ENCODE assay signal across 8 cellular contexts in the genomic region with DNA sequence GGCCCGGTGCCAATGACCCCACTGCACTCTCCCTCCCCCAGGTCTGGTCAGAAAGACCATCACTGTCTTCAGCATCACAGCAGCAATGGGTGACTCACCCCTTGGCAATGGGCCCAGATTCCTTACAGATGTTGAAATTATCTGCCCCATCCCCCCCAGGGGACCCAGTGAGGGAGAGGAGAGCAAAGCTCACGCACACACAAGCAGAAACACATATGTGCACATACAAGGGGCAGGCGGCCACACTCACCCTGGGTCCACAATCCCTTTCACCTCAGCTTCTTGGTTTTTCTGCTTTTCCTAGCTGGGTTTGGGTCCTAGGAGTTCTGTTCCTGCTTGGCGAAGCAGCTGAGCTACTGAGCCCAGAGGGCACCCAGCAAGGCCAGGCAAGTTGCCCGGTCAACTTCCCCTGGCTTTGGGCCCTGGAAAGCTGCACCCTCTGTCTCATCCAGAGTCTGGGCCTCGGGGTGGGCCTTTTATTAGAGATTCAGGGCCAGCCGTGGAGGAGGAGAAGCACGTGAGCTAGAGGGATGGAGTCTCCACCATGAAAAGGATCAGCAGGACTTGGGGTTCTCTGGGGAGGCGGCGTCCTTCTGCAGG. TPM values are rescaled to one million over a fixed set of nuclear protein-coding genes. Genes with fewer than 3 reads are reported as not detected.
DNase-seq lines count a peak whose midpoint lies in the region; ATAC-seq and TF ChIP-seq lines count a peak whose summit lies in the region.

No MANE protein-coding gene starts in this region.

- TF ChIP-seq CTCF in foreskin keratinocyte (conservative IDR thresholded peaks at IDR 0.05) (no peak), osteocyte (IDR thresholded peaks at IDR 0.05) (no peak), MM.1S (IDR thresholded peaks at IDR 0.05; ENCODE audit: low read length) (no peak)

- no peaks in the 10 kb centered on the region for H3F3A ChIP-seq in MM.1S (ENCODE audit: insufficient read depth, low read length)

- no peak overlapping the region for H3K9ac ChIP-seq in MM.1S (ENCODE audit: low read length)

- H3K4me3 Mint-ChIP-seq in osteocyte (ENCODE audit: unreplicated experiment), result peak overlapping the region; percentile 50

- peaks cover 10% of the 10 kb centered on the region for H3K36me3 Mint-ChIP-seq in osteocyte (ENCODE audit: unreplicated experiment)

- no peaks in the 10 kb centered on the region for H3K9me3 ChIP-seq in MM.1S (replicated peaks; ENCODE audit: insufficient read depth, low read length)

- no peaks in the 10 kb centered on the region for H3K79me2 ChIP-seq in MM.1S (ENCODE audit: low read length)

- no peaks in the 10 kb centered on the region for H3K36me3 ChIP-seq in MM.1S (replicated peaks; ENCODE audit: insufficient read depth, low read length)

- H3K4me2 ChIP-seq in MM.1S (ENCODE audit: low read depth, low read length), result no peak overlapping the region

- no peak for TF ChIP-seq RAD21 in Ishikawa (IDR thresholded peaks at IDR 0.05; ENCODE audit: low read depth)

- H3K27me3 ChIP-seq in foreskin keratinocyte, result no peaks in the 10 kb centered on the region
- H3K27me3 ChIP-seq in MM.1S (replicated peaks; ENCODE audit: insufficient read depth, low read length), result peaks cover 45% of the 10 kb centered on the region

- no peaks in the 10 kb centered on the region for H3K27me3 Mint-ChIP-seq in osteocyte (ENCODE audit: unreplicated experiment)

- ATAC-seq in foreskin keratinocyte (peak; percentile 46), HG02678 (IDR thresholded peaks at IDR 0.05; ENCODE audit: unreplicated experiment) (no peak), HG02610 (IDR thresholded peaks at IDR 0.05; ENCODE audit: unreplicated experiment) (no peak)

- H2AFZ ChIP-seq in MM.1S (ENCODE audit: low read length), result no peak overlapping the region

- H3K4me1 Mint-ChIP-seq in osteocyte (ENCODE audit: unreplicated experiment), result peaks cover 72% of the 10 kb centered on the region

- no peak overlapping the region for H3K4me3 ChIP-seq in MM.1S (ENCODE audit: low read length)

- no peaks in the 10 kb centered on the region for H4K20me1 ChIP-seq in MM.1S (ENCODE audit: insufficient read depth, low read length)

- peak; percentile 79 for DNase-seq in DMS153 (lab: John Stamatoyannopoulos, UW)
- peak; percentile 12 for DNase-seq in activated T-cell treated with anti-CD3 and anti-CD28 coated beads for 1 hour (ENCODE audit: low read depth)
- peak; percentile 93 to 96 for DNase-seq in foreskin keratinocyte
- peak; percentile 94 for DNase-seq in osteocyte (ENCODE audit: extremely low spot score, unreplicated experiment)
- DNase-seq in MM.1S, result no peak

- peak; percentile 50 for TF ChIP-seq EP300 in Ishikawa (IDR thresholded peaks at IDR 0.05; ENCODE audit: borderline replicate concordance)

- no peaks in the 10 kb centered on the region for H3K9me2 ChIP-seq in MM.1S (replicated peaks; ENCODE audit: insufficient read depth, low read length)

- H3K27ac ChIP-seq in foreskin keratinocyte (peak overlapping the region; percentile 39), MM.1S (ENCODE audit: low read length) (no peak overlapping the region)

- H3K9me3 Mint-ChIP-seq in osteocyte (ENCODE audit: unreplicated experiment), result no peaks in the 10 kb centered on the region

- H3K4me1 ChIP-seq in foreskin keratinocyte (peaks cover 38% of the 10 kb centered on the region), MM.1S (ENCODE audit: low read length) (no peaks in the 10 kb centered on the region)

- peak overlapping the region; percentile 89 for H3K27ac Mint-ChIP-seq in osteocyte (ENCODE audit: unreplicated experiment)

TF ChIP-seq in Ishikawa, 13 proteins besides CTCF, POLR2A, EP300 and RAD21:
- TF ChIP-seq CREB1 (IDR thresholded peaks at IDR 0.05; ENCODE audit: low read depth) (no peak), EGR1 (IDR thresholded peaks at IDR 0.05) (no peak), TEAD4 (IDR thresholded peaks at IDR 0.05) (peak; percentile 66), TCF12 (IDR thresholded peaks at IDR 0.05; ENCODE audit: low read depth) (peak; percentile 35), ZBTB7A (IDR thresholded peaks at IDR 0.05; ENCODE audit: low read depth) (peak; percentile 45; the same call in 1 of the 2 replicates), CEBPB (IDR thresholded peaks at IDR 0.05) (peak; percentile 66), NFIC (IDR thresholded peaks at IDR 0.05) (peak; percentile 91), FOXM1 (IDR thresholded peaks at IDR 0.05; ENCODE audit: borderline replicate concordance, low read depth) (no peak), TAF1 (IDR thresholded peaks at IDR 0.05; ENCODE audit: low read depth) (no peak)
- TF ChIP-seq, protein P1, sequence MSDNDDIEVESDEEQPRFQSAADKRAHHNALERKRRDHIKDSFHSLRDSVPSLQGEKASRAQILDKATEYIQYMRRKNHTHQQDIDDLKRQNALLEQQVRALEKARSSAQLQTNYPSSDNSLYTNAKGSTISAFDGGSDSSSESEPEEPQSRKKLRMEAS (IDR thresholded peaks at IDR 0.05), result no peak

RNA-seq across cellular contexts. Expression of a gene that starts 2.6 kb away (rescaled TPM):
- total RNA-seq in foreskin keratinocyte (125 and 133 TPM in 2 replicates), osteocyte (89.2 and 90.7 TPM in 2 replicates)
- 74.3 and 80.3 TPM in 2 replicates for polyA plus RNA-seq in foreskin keratinocyte

RNA-seq across cellular contexts. Expression of a gene that starts 56.6 kb away (rescaled TPM):
- 94.3 and 95.7 TPM in 2 replicates for total RNA-seq in foreskin keratinocyte
- 105 and 106 TPM in 2 replicates for polyA plus RNA-seq in foreskin keratinocyte
- 53.4 and 57.0 TPM in 2 replicates for total RNA-seq in osteocyte
